Comparison of ENCODE assay signal across 1 cellular context in genomic region chr6:16060039-16060438, GRCh38.
TF ChIP-seq lines count a peak whose summit lies in the region.

No MANE protein-coding gene starts in this region.

TF ChIP-seq in GM23338, 12 proteins besides CTCF, POLR2A, EP300 and RAD21 (continued from another document):
- TF ChIP-seq, protein P1, sequence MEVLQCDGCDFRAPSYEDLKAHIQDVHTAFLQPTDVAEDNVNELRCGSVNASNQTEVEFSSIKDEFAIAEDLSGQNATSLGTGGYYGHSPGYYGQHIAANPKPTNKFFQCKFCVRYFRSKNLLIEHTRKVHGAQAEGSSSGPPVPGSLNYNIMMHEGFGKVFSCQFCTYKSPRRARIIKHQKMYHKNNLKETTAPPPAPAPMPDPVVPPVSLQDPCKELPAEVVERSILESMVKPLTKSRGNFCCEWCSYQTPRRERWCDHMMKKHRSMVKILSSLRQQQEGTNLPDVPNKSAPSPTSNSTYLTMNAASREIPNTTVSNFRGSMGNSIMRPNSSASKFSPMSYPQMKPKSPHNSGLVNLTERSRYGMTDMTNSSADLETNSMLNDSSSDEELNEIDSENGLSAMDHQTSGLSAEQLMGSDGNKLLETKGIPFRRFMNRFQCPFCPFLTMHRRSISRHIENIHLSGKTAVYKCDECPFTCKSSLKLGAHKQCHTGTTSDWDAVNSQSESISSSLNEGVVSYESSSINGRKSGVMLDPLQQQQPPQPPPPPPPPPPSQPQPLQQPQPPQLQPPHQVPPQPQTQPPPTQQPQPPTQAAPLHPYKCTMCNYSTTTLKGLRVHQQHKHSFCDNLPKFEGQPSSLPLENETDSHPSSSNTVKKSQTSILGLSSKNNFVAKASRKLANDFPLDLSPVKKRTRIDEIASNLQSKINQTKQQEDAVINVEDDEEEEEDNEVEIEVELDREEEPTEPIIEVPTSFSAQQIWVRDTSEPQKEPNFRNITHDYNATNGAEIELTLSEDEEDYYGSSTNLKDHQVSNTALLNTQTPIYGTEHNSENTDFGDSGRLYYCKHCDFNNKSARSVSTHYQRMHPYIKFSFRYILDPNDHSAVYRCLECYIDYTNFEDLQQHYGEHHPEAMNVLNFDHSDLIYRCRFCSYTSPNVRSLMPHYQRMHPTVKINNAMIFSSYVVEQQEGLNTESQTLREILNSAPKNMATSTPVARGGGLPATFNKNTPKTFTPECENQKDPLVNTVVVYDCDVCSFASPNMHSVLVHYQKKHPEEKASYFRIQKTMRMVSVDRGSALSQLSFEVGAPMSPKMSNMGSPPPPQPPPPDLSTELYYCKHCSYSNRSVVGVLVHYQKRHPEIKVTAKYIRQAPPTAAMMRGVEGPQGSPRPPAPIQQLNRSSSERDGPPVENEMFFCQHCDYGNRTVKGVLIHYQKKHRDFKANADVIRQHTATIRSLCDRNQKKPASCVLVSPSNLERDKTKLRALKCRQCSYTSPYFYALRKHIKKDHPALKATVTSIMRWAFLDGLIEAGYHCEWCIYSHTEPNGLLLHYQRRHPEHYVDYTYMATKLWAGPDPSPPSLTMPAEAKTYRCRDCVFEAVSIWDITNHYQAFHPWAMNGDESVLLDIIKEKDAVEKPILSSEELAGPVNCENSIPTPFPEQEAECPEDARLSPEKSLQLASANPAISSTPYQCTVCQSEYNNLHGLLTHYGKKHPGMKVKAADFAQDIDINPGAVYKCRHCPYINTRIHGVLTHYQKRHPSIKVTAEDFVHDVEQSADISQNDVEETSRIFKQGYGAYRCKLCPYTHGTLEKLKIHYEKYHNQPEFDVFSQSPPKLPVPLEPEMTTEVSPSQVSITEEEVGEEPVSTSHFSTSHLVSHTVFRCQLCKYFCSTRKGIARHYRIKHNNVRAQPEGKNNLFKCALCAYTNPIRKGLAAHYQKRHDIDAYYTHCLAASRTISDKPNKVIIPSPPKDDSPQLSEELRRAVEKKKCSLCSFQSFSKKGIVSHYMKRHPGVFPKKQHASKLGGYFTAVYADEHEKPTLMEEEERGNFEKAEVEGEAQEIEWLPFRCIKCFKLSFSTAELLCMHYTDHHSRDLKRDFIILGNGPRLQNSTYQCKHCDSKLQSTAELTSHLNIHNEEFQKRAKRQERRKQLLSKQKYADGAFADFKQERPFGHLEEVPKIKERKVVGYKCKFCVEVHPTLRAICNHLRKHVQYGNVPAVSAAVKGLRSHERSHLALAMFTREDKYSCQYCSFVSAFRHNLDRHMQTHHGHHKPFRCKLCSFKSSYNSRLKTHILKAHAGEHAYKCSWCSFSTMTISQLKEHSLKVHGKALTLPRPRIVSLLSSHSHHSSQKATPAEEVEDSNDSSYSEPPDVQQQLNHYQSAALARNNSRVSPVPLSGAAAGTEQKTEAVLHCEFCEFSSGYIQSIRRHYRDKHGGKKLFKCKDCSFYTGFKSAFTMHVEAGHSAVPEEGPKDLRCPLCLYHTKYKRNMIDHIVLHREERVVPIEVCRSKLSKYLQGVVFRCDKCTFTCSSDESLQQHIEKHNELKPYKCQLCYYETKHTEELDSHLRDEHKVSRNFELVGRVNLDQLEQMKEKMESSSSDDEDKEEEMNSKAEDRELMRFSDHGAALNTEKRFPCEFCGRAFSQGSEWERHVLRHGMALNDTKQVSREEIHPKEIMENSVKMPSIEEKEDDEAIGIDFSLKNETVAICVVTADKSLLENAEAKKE (CRISPR knock-in tag; IDR thresholded peaks at IDR 0.05): no peak
- TF ChIP-seq CREB1 (CRISPR knock-in tag; IDR thresholded peaks at IDR 0.05; ENCODE audit: low read depth) (no peak), EZH2phosphoT487 (IDR thresholded peaks at IDR 0.05; ENCODE audit: unreplicated experiment) (no peak), ZNF114 (CRISPR knock-in tag; IDR thresholded peaks at IDR 0.05) (no peak), NANOG (IDR thresholded peaks at IDR 0.05; ENCODE audit: borderline replicate concordance) (no peak), STAT1 (IDR thresholded peaks at IDR 0.05; ENCODE audit: unreplicated experiment) (no peak), POLR2AphosphoS5 (IDR thresholded peaks at IDR 0.05; ENCODE audit: low read depth) (no peak), ETS1 (IDR thresholded peaks at IDR 0.05) (no peak), ZNF331 (CRISPR knock-in tag; IDR thresholded peaks at IDR 0.05; ENCODE audit: low read depth) (no peak), EZH2 (IDR thresholded peaks at IDR 0.05; ENCODE audit: low read depth, unreplicated experiment) (no peak)
TF ChIP-seq in GM23338: peak in this region for 0.
